ENCODE assay signal across 9 cellular contexts in the genomic region with DNA sequence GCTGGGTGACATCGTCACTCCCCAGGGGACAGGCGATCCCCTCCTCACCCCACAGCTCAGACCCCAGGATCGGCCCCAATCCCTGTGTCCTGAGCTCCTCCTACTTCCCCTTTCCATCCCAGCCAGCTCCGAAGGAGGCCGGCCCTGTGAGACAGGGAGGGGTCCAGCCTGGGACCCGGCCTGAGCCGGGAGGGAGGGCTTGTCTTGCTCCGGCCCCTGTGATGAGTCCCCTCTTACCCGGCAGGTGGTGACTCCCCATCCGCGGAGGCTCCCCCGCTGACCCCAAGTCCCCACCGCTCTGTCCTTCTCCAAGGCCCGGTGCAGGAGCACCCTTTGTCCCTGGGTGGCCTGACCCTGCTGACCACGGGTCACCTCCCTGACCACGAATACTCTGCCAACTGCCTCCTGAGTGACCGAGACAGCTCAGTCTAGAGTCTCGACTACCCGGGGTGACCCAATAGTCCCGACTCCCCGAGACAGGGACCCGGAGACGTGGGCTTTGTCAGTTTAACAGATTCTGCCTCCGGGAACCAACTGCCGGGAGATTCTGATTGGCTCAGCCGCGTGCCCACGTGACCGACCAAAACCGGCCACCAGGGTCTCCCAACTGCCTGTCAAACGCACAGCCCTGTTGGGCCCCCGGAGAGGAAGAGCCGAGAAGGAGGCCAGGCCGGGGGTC.
DNase-seq lines count a peak whose midpoint lies in the region.
"Had no signal": no experiment of that assay in that cellular context is flagged by ENCODE, and none has a peak within 500 bp of the region (broad histone marks: within the 10 kb centered on the region; RNA-seq: fewer than 3 reads in every experiment).

No MANE protein-coding gene starts in this region.

- H3K36me3 ChIP-seq in endocrine pancreas (ENCODE audit: control insufficient read depth, insufficient read depth, low read length): no peaks in the 10 kb centered on the region
- no peaks in the 10 kb centered on the region for H3K36me3 ChIP-seq in urinary bladder (ENCODE audit: insufficient read depth)

- H3K4me3 ChIP-seq in endocrine pancreas (ENCODE audit: control insufficient read depth, insufficient read depth, low read length) (peak overlapping the region; percentile 57), urinary bladder (ENCODE audit: low read depth, low read length) (peak overlapping the region; percentile 35)

- no peaks in the 10 kb centered on the region for H3K9me3 ChIP-seq in endocrine pancreas (ENCODE audit: control insufficient read depth, low read length)

- peak overlapping the region; percentile 54 for H3K9ac ChIP-seq in endocrine pancreas (ENCODE audit: control insufficient read depth, insufficient read depth, low read length)

- H3K4me1 ChIP-seq in endocrine pancreas (ENCODE audit: control insufficient read depth, insufficient read depth, low read length) (no peaks in the 10 kb centered on the region), urinary bladder (ENCODE audit: insufficient read depth) (no peaks in the 10 kb centered on the region)

- no peaks in the 10 kb centered on the region for H3K27me3 ChIP-seq in endocrine pancreas (ENCODE audit: control insufficient read depth, insufficient read depth, low read length)

- 5% methylated on average over 34 of the region's 34 CpGs for WGBS in urinary bladder

- no peak overlapping the region for H3K27ac ChIP-seq in urinary bladder (ENCODE audit: low read depth)

- DNase-seq in NCI-H524 (lab: John Stamatoyannopoulos, UW) (peak; percentile 65 to 80), NCI-H524 treated with DMSO at 0.1 percent for 48 hours (lab: John Stamatoyannopoulos, UW) (no peak), NCI-H774 (lab: John Stamatoyannopoulos, UW) (peak; percentile 7), middle frontal gyrus (ENCODE audit: extremely low spot score, low spot score) (peak; percentile 49), cortex of kidney (lab: John Stamatoyannopoulos, UW) (no peak)
- no peak for DNase-seq in activated CD8-positive, alpha-beta memory T cell treated with anti-CD3 and anti-CD28 coated beads, Interleukin-2, amount 50 U/mL, for 48 hours
- DNase-seq: CD4-positive, CD25-positive, alpha-beta regulatory T cell had no signal

Comparison
In these comparisons a context has a peak if more than half of its experiments do, and no peak if none do; other contexts are left out.
1. DNase-seq: peak in NCI-H524 (2 of 2), NCI-H774 (single experiment) and middle frontal gyrus (single experiment); none in NCI-H524 treated with DMSO at 0.1 percent for 48 hours (single experiment), cortex of kidney (single experiment) and activated CD8-positive, alpha-beta memory T cell treated with anti-CD3 and anti-CD28 coated beads, Interleukin-2, amount 50 U/mL, for 48 hours (single experiment).